8 cellular contexts compared by ENCODE assay signal in the genomic region with DNA sequence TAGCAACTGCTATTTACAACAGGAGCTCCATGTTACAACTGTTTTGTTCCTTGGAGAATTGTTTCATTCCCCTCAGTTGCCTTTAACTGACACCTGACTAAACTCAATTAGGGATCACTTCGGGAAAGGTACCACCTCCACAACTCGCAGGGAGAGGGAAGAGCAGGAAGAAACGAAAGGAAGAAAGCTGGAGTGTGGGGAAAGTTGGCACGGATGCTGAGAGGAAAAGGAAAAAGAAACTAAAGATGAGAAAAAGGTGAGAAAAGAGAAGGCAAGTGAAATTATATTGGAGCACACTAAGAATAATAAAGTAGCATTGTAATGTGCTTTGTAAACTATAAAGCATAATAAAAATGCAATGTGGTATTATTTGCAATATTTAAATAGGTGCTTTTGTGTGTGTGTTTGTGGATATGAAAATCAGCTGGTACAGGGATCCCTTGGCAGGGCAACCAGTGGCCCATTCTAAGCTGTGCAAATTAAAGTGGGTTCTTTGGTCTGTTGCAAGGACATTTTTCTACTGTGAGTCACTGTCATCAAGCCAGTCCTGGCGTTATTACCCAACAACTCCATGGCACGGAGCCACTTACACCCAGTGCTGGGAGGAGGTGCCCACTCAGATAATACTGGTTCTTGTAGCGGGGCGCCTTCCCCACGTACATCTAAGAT. TPM values are rescaled to one million over a fixed set of nuclear protein-coding genes. Genes with fewer than 3 reads are reported as not detected.
DNase-seq lines count a peak whose midpoint lies in the region; ATAC-seq and TF ChIP-seq lines count a peak whose summit lies in the region.

No MANE protein-coding gene starts in this region.

- ATAC-seq in CD4-positive, CD25-positive, alpha-beta regulatory T cell (ENCODE audit: low read depth in 2 of 2) = no peak
- ATAC-seq in HG02798 (IDR thresholded peaks at IDR 0.05; ENCODE audit: poor library complexity, unreplicated experiment) = no peak

- H3K4me3 ChIP-seq in CD4-positive, CD25-positive, alpha-beta regulatory T cell (ENCODE audit: low read depth, low read length) = no peak overlapping the region
- H3K4me3 ChIP-seq in kidney epithelial cell (ENCODE audit: low read depth, low read length) = no peak overlapping the region
- H3K4me3 ChIP-seq in subcutaneous abdominal adipose tissue (ENCODE audit: low read depth in 1 of 5, low read length in 5 of 5) = peak overlapping the region in 2 of 5 donors; percentile 32 to 51

- peak overlapping the region in 1 of 4 donors; percentile 18 for H3K4me3 Mint-ChIP-seq in CD4-positive, CD25-positive, alpha-beta regulatory T cell
- H3K4me3 Mint-ChIP-seq in brain (peak overlapping the region in 1 of 5 experiments; percentile 81), glutamatergic neuron (ENCODE audit: unreplicated experiment) (no peak overlapping the region)

- H3K9me3 ChIP-seq in CD4-positive, CD25-positive, alpha-beta regulatory T cell (ENCODE audit: control insufficient read depth in 2 of 2, low read length in 2 of 2) = no peaks in the 10 kb centered on the region
- peaks cover 0 to 5% (median 0%) of the 10 kb centered on the region in 5 donors for H3K9me3 ChIP-seq in subcutaneous abdominal adipose tissue (ENCODE audit: control insufficient read depth in 5 of 5, low read length in 5 of 5)

- peaks cover 5 to 42% (median 17%) of the 10 kb centered on the region in 4 donors for H3K4me1 Mint-ChIP-seq in CD4-positive, CD25-positive, alpha-beta regulatory T cell
- H3K4me1 Mint-ChIP-seq in brain (peaks cover 55% of the 10 kb centered on the region), glutamatergic neuron (ENCODE audit: low read depth, unreplicated experiment) (peaks cover 28% of the 10 kb centered on the region)

- no peak overlapping the region for H3K27ac ChIP-seq in CD4-positive, CD25-positive, alpha-beta regulatory T cell (ENCODE audit: insufficient read depth, low read length, poor library complexity, severe bottlenecking)
- peak overlapping the region; percentile 92 for H3K27ac ChIP-seq in subcutaneous abdominal adipose tissue (ENCODE audit: low read depth, low read length)

- H3K9me3 Mint-ChIP-seq in CD4-positive, CD25-positive, alpha-beta regulatory T cell = no peaks in the 10 kb centered on the region
- H3K9me3 Mint-ChIP-seq in brain = peaks cover 0 to 21% (median 0%) of the 10 kb centered on the region in 5 experiments
- peaks cover 5% of the 10 kb centered on the region for H3K9me3 Mint-ChIP-seq in glutamatergic neuron (ENCODE audit: unreplicated experiment)

- H3K27ac Mint-ChIP-seq in CD4-positive, CD25-positive, alpha-beta regulatory T cell = peak overlapping the region in 2 of 3 donors; percentile 10 to 17
- peak overlapping the region in 4 of 5 experiments; percentile 14 to 87 (median 48) for H3K27ac Mint-ChIP-seq in brain
- no peak overlapping the region for H3K27ac Mint-ChIP-seq in glutamatergic neuron (ENCODE audit: unreplicated experiment)

- H3K27me3 Mint-ChIP-seq in CD4-positive, CD25-positive, alpha-beta regulatory T cell = no peaks in the 10 kb centered on the region
- H3K27me3 Mint-ChIP-seq in brain (no peaks in the 10 kb centered on the region), glutamatergic neuron (ENCODE audit: unreplicated experiment) (peaks cover 7% of the 10 kb centered on the region)

- no peaks in the 10 kb centered on the region for H3K4me1 ChIP-seq in CD4-positive, CD25-positive, alpha-beta regulatory T cell (ENCODE audit: control insufficient read depth, insufficient read depth, low read length, poor library complexity, severe bottlenecking)
- H3K4me1 ChIP-seq in subcutaneous abdominal adipose tissue (ENCODE audit: control insufficient read depth in 5 of 5, insufficient read depth in 5 of 5, low read length in 5 of 5) = peaks cover 21 to 69% (median 59%) of the 10 kb centered on the region in 5 donors

- DNase-seq in CD4-positive, CD25-positive, alpha-beta regulatory T cell = no peak
- peak; percentile 91 for DNase-seq in MV-4-11 (lab: John Stamatoyannopoulos, UW)
- peak; percentile 91 for DNase-seq in kidney epithelial cell (ENCODE audit: low read depth)
- no peak for DNase-seq in glutamatergic neuron
- no peak for DNase-seq in stimulated activated CD4-positive, alpha-beta T cell treated with anti-CD3 and anti-CD28 coated beads, Interleukin-12 subunit alpha, Interleukin-12 subunit beta, amount 100 ng/mL, for 4 hours

- peaks cover 18% of the 10 kb centered on the region for H3K36me3 Mint-ChIP-seq in CD4-positive, CD25-positive, alpha-beta regulatory T cell
- peaks cover 73% of the 10 kb centered on the region for H3K36me3 Mint-ChIP-seq in brain
- H3K36me3 Mint-ChIP-seq in glutamatergic neuron (ENCODE audit: unreplicated experiment) = peaks cover 4% of the 10 kb centered on the region

- H3K9ac ChIP-seq in subcutaneous abdominal adipose tissue (ENCODE audit: low read length in 5 of 5) = peak overlapping the region in 4 of 5 donors; percentile 58 to 81 (median 65)

- H3K27me3 ChIP-seq in CD4-positive, CD25-positive, alpha-beta regulatory T cell (ENCODE audit: control insufficient read depth, insufficient read depth, low read length) = no peaks in the 10 kb centered on the region
- H3K27me3 ChIP-seq in kidney epithelial cell (ENCODE audit: control insufficient read depth, insufficient read depth, low read length) = no peaks in the 10 kb centered on the region
- peaks cover 0 to 4% (median 0%) of the 10 kb centered on the region in 5 donors for H3K27me3 ChIP-seq in subcutaneous abdominal adipose tissue (ENCODE audit: control insufficient read depth in 5 of 5, insufficient read depth in 4 of 5, low read length in 5 of 5)

- no peak for TF ChIP-seq CTCF in brain (conservative IDR thresholded peaks at IDR 0.05)
- no peak for TF ChIP-seq CTCF in kidney epithelial cell (IDR thresholded peaks at IDR 0.05; ENCODE audit: insufficient read depth, low read length, poor library complexity, severe bottlenecking)
- no peak for TF ChIP-seq CTCF in glutamatergic neuron (IDR thresholded peaks at IDR 0.05; ENCODE audit: partially characterized antibody, unreplicated experiment)

- H3K36me3 ChIP-seq in CD4-positive, CD25-positive, alpha-beta regulatory T cell (ENCODE audit: control insufficient read depth, insufficient read depth, low read length) = no peaks in the 10 kb centered on the region
- H3K36me3 ChIP-seq in kidney epithelial cell (ENCODE audit: control insufficient read depth, insufficient read depth, low read length) = peaks cover 4% of the 10 kb centered on the region
- H3K36me3 ChIP-seq in subcutaneous abdominal adipose tissue (ENCODE audit: control insufficient read depth in 5 of 5, insufficient read depth in 5 of 5, low read length in 5 of 5) = peaks cover 0 to 4% (median 0%) of the 10 kb centered on the region in 5 donors

RNA-seq across cellular contexts. Expression of gene HIPK2, which starts 45.9 kb away (rescaled TPM):
- total RNA-seq in CD4-positive, CD25-positive, alpha-beta regulatory T cell = 17.5 TPM
- polyA plus RNA-seq in CD4-positive, CD25-positive, alpha-beta regulatory T cell = 1 to 10 TPM in 1 of 4 donors, under 1 TPM in 3; 0.44 to 1.3 (median 0.68) TPM
- polyA plus RNA-seq in brain (ENCODE audit: insufficient read depth, low read depth, low replicate concordance) = 64.4 TPM
- total RNA-seq in kidney epithelial cell (44.0 and 50.5 TPM in 2 replicates), glutamatergic neuron (ENCODE audit: unreplicated experiment) (36.9 TPM)

Comparison
In these comparisons a context has a peak if more than half of its experiments do, and no peak if none do; other contexts are left out.
1. DNase-seq: peak in MV-4-11 (single experiment) and kidney epithelial cell (single experiment); none in CD4-positive, CD25-positive, alpha-beta regulatory T cell (0 of 3), glutamatergic neuron (single experiment) and stimulated activated CD4-positive, alpha-beta T cell treated with anti-CD3 and anti-CD28 coated beads, Interleukin-12 subunit alpha, Interleukin-12 subunit beta, amount 100 ng/mL, for 4 hours (single experiment).